ENCODE assay signal across 1 cellular context in genomic region chr6:47919875-47920274, GRCh38.
TF ChIP-seq lines count a peak whose summit lies in the region.

No MANE protein-coding gene starts in this region.

TF ChIP-seq in H1, 55 proteins besides CTCF, POLR2A, EP300 and RAD21:
- no peak for TF ChIP-seq RXRA (IDR thresholded peaks at IDR 0.05; ENCODE audit: insufficient read depth, low read depth, low read length)
- no peak for TF ChIP-seq RFX5 (IDR thresholded peaks at IDR 0.05; ENCODE audit: borderline replicate concordance, low read depth, low read length)
- no peak for TF ChIP-seq CEBPB (IDR thresholded peaks at IDR 0.05; ENCODE audit: low read depth, low read length)
- TF ChIP-seq JUND (IDR thresholded peaks at IDR 0.05; ENCODE audit: low read length), result no peak
- TF ChIP-seq KDM5A (IDR thresholded peaks at IDR 0.05; ENCODE audit: low read length), result no peak
- no peak for TF ChIP-seq E2F6 (IDR thresholded peaks at IDR 0.05)
- no peak for TF ChIP-seq SP4 (IDR thresholded peaks at IDR 0.05; ENCODE audit: low read length)
- TF ChIP-seq CHD1 (IDR thresholded peaks at IDR 0.05; ENCODE audit: low read depth, low read length), result no peak
- no peak for TF ChIP-seq EGR1 (IDR thresholded peaks at IDR 0.05; ENCODE audit: borderline replicate concordance, low read depth, low read length)
- no peak for TF ChIP-seq GTF2F1 (IDR thresholded peaks at IDR 0.05; ENCODE audit: borderline replicate concordance, low read depth, low read length)
- no peak for TF ChIP-seq POLR2AphosphoS5 (IDR thresholded peaks at IDR 0.05; ENCODE audit: low read depth, low read length)
- TF ChIP-seq KDM4A (IDR thresholded peaks at IDR 0.05; ENCODE audit: low read depth, low read length, severe bottlenecking), result no peak
- no peak for TF ChIP-seq RBBP5 (IDR thresholded peaks at IDR 0.05; ENCODE audit: borderline replicate concordance, low read depth, low read length)
- TF ChIP-seq MAX (IDR thresholded peaks at IDR 0.05), result no peak
- no peak for TF ChIP-seq SIN3A (conservative IDR thresholded peaks at IDR 0.05 in 1 of 2, IDR thresholded peaks at IDR 0.05 in 1 of 2; ENCODE audit: low read depth in 1 of 2, low read length in 2 of 2)
- no peak for TF ChIP-seq CBX5 (IDR thresholded peaks at IDR 0.05; ENCODE audit: low read depth, low read length)
